ENCODE assay signal across 26 cellular contexts in the genomic region with DNA sequence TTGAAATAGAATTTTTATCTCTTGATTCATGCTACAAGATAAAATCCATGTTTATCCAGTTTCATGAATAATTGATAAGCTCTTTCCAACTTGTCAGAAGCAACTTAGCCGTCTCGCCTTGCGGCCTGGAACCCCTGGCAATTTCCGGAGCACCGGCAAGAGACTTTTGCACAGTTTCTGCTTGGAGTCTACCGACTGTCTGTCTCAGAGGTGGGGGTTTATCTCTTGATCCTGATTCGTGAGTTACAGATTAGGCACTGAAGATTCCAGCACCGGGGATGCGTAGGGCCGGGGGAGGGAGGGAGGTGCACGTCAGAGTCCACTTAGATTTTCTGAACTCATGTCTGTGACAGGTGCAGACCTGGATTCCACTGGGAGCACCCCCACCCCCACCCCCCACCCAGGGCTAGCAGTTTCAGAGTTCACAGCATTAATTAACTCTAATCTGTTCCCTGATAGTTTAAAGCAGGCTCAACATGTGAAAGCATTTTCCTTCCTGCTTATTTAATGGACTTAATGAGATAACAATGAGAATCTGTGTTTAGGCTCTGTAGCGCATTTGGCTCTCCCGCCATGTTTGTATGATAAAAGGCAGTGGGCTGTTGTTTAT. TPM values are rescaled to one million over a fixed set of nuclear protein-coding genes. Genes with fewer than 3 reads are reported as not detected.
DNase-seq lines count a peak whose midpoint lies in the region; ATAC-seq and TF ChIP-seq lines count a peak whose summit lies in the region.
"Had no signal": no experiment of that assay in that cellular context is flagged by ENCODE, and none has a peak within 500 bp of the region (broad histone marks: within the 10 kb centered on the region; RNA-seq: fewer than 3 reads in every experiment).

No MANE protein-coding gene starts in this region.

- H3K27me3 Mint-ChIP-seq in nephron (ENCODE audit: low read depth) (peaks cover 10% of the 10 kb centered on the region), endothelial cell (ENCODE audit: unreplicated experiment) (peaks cover 6% of the 10 kb centered on the region)
- H3K27me3 Mint-ChIP-seq: activated T-cell treated with anti-CD3 and anti-CD28 coated beads, Interleukin-2, amount 50 U/mL, for 24 hours had no signal

- no peaks in the 10 kb centered on the region for H3K27me3 ChIP-seq in ACC112 (ENCODE audit: insufficient read depth, low read length)

- peak overlapping the region; percentile 73 for H3K27ac ChIP-seq in ACC112 (ENCODE audit: low read depth, low read length)
- H3K27ac ChIP-seq: psoas muscle had no signal

- DNase-seq in NCI-H2171 treated with DMSO at 0.1 percent for 48 hours (lab: John Stamatoyannopoulos, UW) (peak; percentile 85), astrocyte of the hippocampus (ENCODE audit: low read depth, low spot score) (peak; percentile 56), left lobe of liver (ENCODE audit: low spot score) (no peak), endothelial cell (ENCODE audit: low spot score) (no peak)
- DNase-seq: activated CD4-positive, CD25-positive, alpha-beta regulatory T cell; activated CD8-positive, alpha-beta T cell treated with anti-CD3 and anti-CD28 coated beads, Interleukin-2, amount 10 ng/mL, durations not matched to agents 7 days and 5 days; activated naive CD4-positive, alpha-beta T cell treated with Interleukin-2 at 50 U/mL for 16 hours; activated T-cell treated with anti-CD3 and anti-CD28 coated beads, Interleukin-2, amount 50 U/mL, for 24 hours; anterior cingulate cortex; CD4-positive, alpha-beta T cell; DMS79; hypothalamus; kidney; NCI-H187; nephron progenitor cell; psoas muscle; substantia nigra had no signal

- H3K27ac Mint-ChIP-seq in nephron (peak overlapping the region; percentile 52 to 89 (median 75)), endothelial cell (ENCODE audit: unreplicated experiment) (no peak overlapping the region)
- H3K27ac Mint-ChIP-seq: activated CD8-positive, alpha-beta T cell treated with anti-CD3 and anti-CD28 coated beads, Interleukin-2, amount 10 ng/mL, durations not matched to agents 7 days and 5 days; activated T-cell treated with anti-CD3 and anti-CD28 coated beads, Interleukin-2, amount 50 U/mL, for 24 hours; CD4-positive, alpha-beta T cell; nephron progenitor cell; T-helper 1 cell treated with Interleukin-12 subunit alpha and Interleukin-12 subunit beta and Interleukin-4 antibody, amounts not matched to agents 30 μg/mL and 1 μg/mL, for 36 hours had no signal

- H3K36me3 Mint-ChIP-seq in nephron (ENCODE audit: low read depth) (peaks cover 5% of the 10 kb centered on the region), endothelial cell (ENCODE audit: low read depth, unreplicated experiment) (peaks cover 11% of the 10 kb centered on the region)

- no peak overlapping the region for H2AFZ ChIP-seq in ACC112 (ENCODE audit: low read length, unreplicated experiment)

- TF ChIP-seq CTCF in nephron (IDR thresholded peaks at IDR 0.05; ENCODE audit: unreplicated experiment in 3 of 3) = no peak
- no peak for TF ChIP-seq CTCF in endothelial cell (IDR thresholded peaks at IDR 0.05; ENCODE audit: unreplicated experiment)

- H3K4me3 Mint-ChIP-seq in nephron (peak overlapping the region in 2 of 3 experiments; percentile 16 to 45), endothelial cell (ENCODE audit: unreplicated experiment) (no peak overlapping the region)
- H3K4me3 Mint-ChIP-seq: activated CD8-positive, alpha-beta T cell treated with anti-CD3 and anti-CD28 coated beads, Interleukin-2, amount 10 ng/mL, durations not matched to agents 7 days and 5 days; activated T-cell treated with anti-CD3 and anti-CD28 coated beads, Interleukin-2, amount 50 U/mL, for 24 hours; CD4-positive, alpha-beta T cell; nephron progenitor cell; T-helper 1 cell treated with Interleukin-12 subunit alpha and Interleukin-12 subunit beta and Interleukin-4 antibody, amounts not matched to agents 30 μg/mL and 1 μg/mL, for 36 hours had no signal

- H3K4me1 ChIP-seq in ACC112 (ENCODE audit: control insufficient read depth, insufficient read depth, low read length, unreplicated experiment) = peaks cover 33% of the 10 kb centered on the region
- H3K4me1 ChIP-seq: psoas muscle had no signal

- peaks cover 9% of the 10 kb centered on the region for H3K36me3 ChIP-seq in ACC112 (ENCODE audit: insufficient read depth, low read length)

- H3K9me3 Mint-ChIP-seq in nephron (peaks cover 38% of the 10 kb centered on the region), endothelial cell (ENCODE audit: unreplicated experiment) (no peaks in the 10 kb centered on the region)

- ATAC-seq in GM18520 (IDR thresholded peaks at IDR 0.05; ENCODE audit: unreplicated experiment) = no peak
- no peak for ATAC-seq in left lobe of liver
- ATAC-seq in GM18907 (IDR thresholded peaks at IDR 0.05; ENCODE audit: unreplicated experiment) = no peak
- ATAC-seq: activated CD8-positive, alpha-beta T cell treated with anti-CD3 and anti-CD28 coated beads, Interleukin-2, amount 10 ng/mL, durations not matched to agents 7 days and 5 days; K562; psoas muscle; Right ventricle myocardium inferior had no signal

- H3K4me1 Mint-ChIP-seq in nephron (peaks cover 36% of the 10 kb centered on the region), endothelial cell (ENCODE audit: unreplicated experiment) (no peaks in the 10 kb centered on the region)

- no peaks in the 10 kb centered on the region for H3K79me2 ChIP-seq in ACC112 (ENCODE audit: control insufficient read depth, insufficient read depth, low read length, unreplicated experiment)

- no peak overlapping the region for H3K4me3 ChIP-seq in ACC112 (ENCODE audit: low read depth, low read length)
- H3K4me3 ChIP-seq: K562, psoas muscle had no signal

RNA-seq across cellular contexts. Expression of a gene that starts 8.0 kb away (rescaled TPM):
- 0.13 TPM for total RNA-seq in left lobe of liver
- not detected for total RNA-seq in endothelial cell (ENCODE audit: unreplicated experiment)
- total RNA-seq: activated CD8-positive, alpha-beta T cell treated with anti-CD3 and anti-CD28 coated beads, Interleukin-2, amount 10 ng/mL, durations not matched to agents 7 days and 5 days; CD4-positive, alpha-beta T cell; K562; mesenteric fat pad; NCI-H460 had no signal

Comparison
In these comparisons a context has a peak if more than half of its experiments do, and no peak if none do; other contexts are left out.
1. DNase-seq: peak in NCI-H2171 treated with DMSO at 0.1 percent for 48 hours (single experiment) and astrocyte of the hippocampus (single experiment); none in left lobe of liver (single experiment) and endothelial cell (single experiment).